8 cellular contexts compared by ENCODE assay signal in the genomic region with DNA sequence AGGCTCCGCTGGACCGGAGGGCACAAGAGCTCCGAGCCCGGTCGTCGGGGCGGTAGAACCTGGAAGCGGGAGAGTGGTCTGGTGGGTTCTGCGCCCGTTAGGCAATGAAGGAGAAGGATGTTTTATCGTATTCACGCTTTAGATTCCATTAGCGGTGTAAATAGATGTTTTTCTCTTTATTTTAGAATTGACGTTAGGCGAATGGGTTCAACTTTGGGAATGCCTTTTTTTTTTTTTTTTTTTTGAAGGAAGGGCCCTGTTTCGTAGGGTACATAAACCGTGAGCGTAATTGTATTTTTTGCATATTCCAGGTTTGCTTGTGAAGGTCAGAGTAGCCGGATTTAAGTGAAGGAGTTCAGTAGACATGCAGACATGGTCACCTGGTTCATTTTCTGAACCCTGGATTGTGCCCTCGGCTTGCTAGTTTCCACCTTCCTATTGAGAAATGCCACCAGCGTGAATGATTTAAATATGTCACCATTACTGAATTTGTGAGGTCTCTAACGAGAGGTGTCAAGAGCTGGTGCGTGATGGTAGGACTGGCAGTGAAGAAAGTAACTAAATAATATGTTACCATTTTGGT. TPM values are rescaled to one million over a fixed set of nuclear protein-coding genes. Genes with fewer than 3 reads are reported as not detected.
DNase-seq lines count a peak whose midpoint lies in the region; ATAC-seq and TF ChIP-seq lines count a peak whose summit lies in the region.

No MANE protein-coding gene starts in this region.

- peak overlapping the region; percentile 97 for H3K27ac Mint-ChIP-seq in T-helper 1 cell treated with Interleukin-12 subunit alpha and Interleukin-12 subunit beta and Interleukin-4 antibody, amounts not matched to agents 30 μg/mL and 1 μg/mL, for 36 hours
- H3K27ac Mint-ChIP-seq in activated B cell treated with CpG ODN at 0.5 μM for 24 hours: peak overlapping the region; percentile 97

- intact Hi-C loops in activated B cell treated with CpG ODN at 0.5 μM for 24 hours (cut with micrococcal nuclease): loop anchor here (1.0 to 10.0 kb wide), 5 partner anchors 36 to 526 kb away; partner anchors contain the start of genes RBM5, RHOA, TCTA and TRAIP

- H3K4me1 ChIP-seq in iPS-15b (ENCODE audit: control insufficient read depth, insufficient read depth, low read length) (no peaks in the 10 kb centered on the region), subcutaneous abdominal adipose tissue (ENCODE audit: control insufficient read depth in 5 of 5, insufficient read depth in 5 of 5, low read length in 5 of 5) (peaks cover 0 to 27% (median 22%) of the 10 kb centered on the region in 5 donors)

- DNase-seq in T-helper 1 cell (no peak), activated B cell treated with CpG ODN at 0.5 μM for 24 hours (no peak), MV-4-11 (lab: John Stamatoyannopoulos, UW) (no peak)
- no peak for DNase-seq in stimulated activated CD4-positive, alpha-beta T cell treated with anti-CD3 and anti-CD28 coated beads, Interleukin-4, amount 100 ng/mL, for 1 hour

- peak overlapping the region; percentile 96 for H3K4me3 Mint-ChIP-seq in T-helper 1 cell treated with Interleukin-12 subunit alpha and Interleukin-12 subunit beta and Interleukin-4 antibody, amounts not matched to agents 30 μg/mL and 1 μg/mL, for 36 hours
- H3K4me3 Mint-ChIP-seq in activated B cell treated with CpG ODN at 0.5 μM for 24 hours: peak overlapping the region; percentile 98

- H3K36me3 ChIP-seq in iPS-15b (ENCODE audit: control insufficient read depth, insufficient read depth, low read length): no peaks in the 10 kb centered on the region
- H3K36me3 ChIP-seq in subcutaneous abdominal adipose tissue (ENCODE audit: control insufficient read depth in 5 of 5, insufficient read depth in 5 of 5, low read length in 5 of 5): no peaks in the 10 kb centered on the region

- ATAC-seq in activated B cell treated with CpG ODN at 0.5 μM for 24 hours (ENCODE audit: low read depth) (no peak), GM19035 (IDR thresholded peaks at IDR 0.05; ENCODE audit: unreplicated experiment) (no peak)

- no peaks in the 10 kb centered on the region for H3K27me3 Mint-ChIP-seq in T-helper 1 cell treated with Interleukin-12 subunit alpha and Interleukin-12 subunit beta and Interleukin-4 antibody, amounts not matched to agents 30 μg/mL and 1 μg/mL, for 36 hours (ENCODE audit: low read depth)
- H3K27me3 Mint-ChIP-seq in activated B cell treated with CpG ODN at 0.5 μM for 24 hours: no peaks in the 10 kb centered on the region

- peak overlapping the region; percentile 92 for H3K27ac ChIP-seq in subcutaneous abdominal adipose tissue (ENCODE audit: low read depth, low read length)

- peaks cover 15% of the 10 kb centered on the region for H3K36me3 Mint-ChIP-seq in T-helper 1 cell treated with Interleukin-12 subunit alpha and Interleukin-12 subunit beta and Interleukin-4 antibody, amounts not matched to agents 30 μg/mL and 1 μg/mL, for 36 hours (ENCODE audit: low read depth)
- peaks cover 17% of the 10 kb centered on the region for H3K36me3 Mint-ChIP-seq in activated B cell treated with CpG ODN at 0.5 μM for 24 hours (ENCODE audit: low read depth)

- H3K9me3 Mint-ChIP-seq in T-helper 1 cell treated with Interleukin-12 subunit alpha and Interleukin-12 subunit beta and Interleukin-4 antibody, amounts not matched to agents 30 μg/mL and 1 μg/mL, for 36 hours: no peaks in the 10 kb centered on the region
- H3K9me3 Mint-ChIP-seq in activated B cell treated with CpG ODN at 0.5 μM for 24 hours: no peaks in the 10 kb centered on the region

- TF ChIP-seq CTCF in activated B cell treated with CpG ODN at 0.5 μM for 24 hours (IDR thresholded peaks at IDR 0.05): no peak

- peak overlapping the region; percentile 86 for H3K9ac ChIP-seq in iPS-15b (ENCODE audit: low read depth, low read length)
- peak overlapping the region; percentile 95 to 99 (median 96) for H3K9ac ChIP-seq in subcutaneous abdominal adipose tissue (ENCODE audit: low read length in 5 of 5)

- H3K4me3 ChIP-seq in iPS-15b (ENCODE audit: low read depth, low read length) (peak overlapping the region; percentile 91), subcutaneous abdominal adipose tissue (ENCODE audit: low read depth in 1 of 5, low read length in 5 of 5) (peak overlapping the region; percentile 75 to 96 (median 94))

- no peaks in the 10 kb centered on the region for H3K9me3 ChIP-seq in iPS-15b (ENCODE audit: control insufficient read depth, insufficient read depth, low read length)
- H3K9me3 ChIP-seq in subcutaneous abdominal adipose tissue (ENCODE audit: control insufficient read depth in 5 of 5, low read length in 5 of 5): no peaks in the 10 kb centered on the region

- H3K4me1 Mint-ChIP-seq in T-helper 1 cell treated with Interleukin-12 subunit alpha and Interleukin-12 subunit beta and Interleukin-4 antibody, amounts not matched to agents 30 μg/mL and 1 μg/mL, for 36 hours (ENCODE audit: low read depth): peaks cover 14% of the 10 kb centered on the region
- peaks cover 48% of the 10 kb centered on the region for H3K4me1 Mint-ChIP-seq in activated B cell treated with CpG ODN at 0.5 μM for 24 hours

- H3K27me3 ChIP-seq in iPS-15b (ENCODE audit: control insufficient read depth, insufficient read depth, low read length): no peaks in the 10 kb centered on the region
- H3K27me3 ChIP-seq in subcutaneous abdominal adipose tissue (ENCODE audit: control insufficient read depth in 5 of 5, insufficient read depth in 4 of 5, low read length in 5 of 5): no peaks in the 10 kb centered on the region

- POLR2A ChIA-PET in activated B cell treated with CpG ODN at 0.5 μM for 24 hours (lab: Charles Lee): interaction anchor here (0.5 to 2.8 kb wide), 15 partner anchors 8 to 1559 kb away, joined by 3 to 72 read pairs (median 5); partner anchors contain the start of genes DAG1, DCAF1, IMPDH2 and INKA1

- CTCF ChIA-PET in activated B cell treated with CpG ODN at 0.5 μM for 24 hours (lab: Charles Lee): interaction anchor here (1.7 kb wide), 1 partner anchor 11 kb away, joined by 5 read pairs; the partner anchor contains the start of gene MON1A

RNA-seq across cellular contexts. Expression of gene RBM6, which starts 0.8 kb away (rescaled TPM):
- 160 and 172 TPM in 2 replicates for total RNA-seq in activated B cell treated with CpG ODN at 0.5 μM for 24 hours

RNA-seq across cellular contexts. Expression of gene MON1A, which starts 11.1 kb away (rescaled TPM):
- 6.3 and 7.1 TPM in 2 replicates for total RNA-seq in activated B cell treated with CpG ODN at 0.5 μM for 24 hours

RNA-seq across cellular contexts. Expression of gene MST1R, which starts 37.1 kb away (rescaled TPM):
- total RNA-seq in activated B cell treated with CpG ODN at 0.5 μM for 24 hours: 0.81 and 1.6 TPM in 2 replicates
